In genomic region chr7:151380199-151381082, GRCh38 we compare ENCODE assay signal across 13 cellular contexts. TPM values are rescaled to one million over a fixed set of nuclear protein-coding genes. Genes with fewer than 3 reads are reported as not detected.
DNase-seq lines count a peak whose midpoint lies in the region; ATAC-seq and TF ChIP-seq lines count a peak whose summit lies in the region.
"Had no signal": no experiment of that assay in that cellular context is flagged by ENCODE, and none has a peak within 500 bp of the region (broad histone marks: within the 10 kb centered on the region; RNA-seq: fewer than 3 reads in every experiment).

No MANE protein-coding gene starts in this region.

- H3K27me3 Mint-ChIP-seq in CD8-positive, alpha-beta T cell (ENCODE audit: low read depth): peaks cover 7% of the 10 kb centered on the region
- peaks cover 28% of the 10 kb centered on the region for H3K27me3 Mint-ChIP-seq in activated naive CD8-positive, alpha-beta T cell treated with anti-CD3 and anti-CD28 coated beads, Interleukin-2, amount 10 ng/mL, durations not matched to agents 7 days and 5 days
- peaks cover 0 to 10% (median 6%) of the 10 kb centered on the region in 5 donors for H3K27me3 Mint-ChIP-seq in naive thymus-derived CD8-positive, alpha-beta T cell

- peaks cover 19% of the 10 kb centered on the region for H3K4me1 ChIP-seq in CD8-positive, alpha-beta T cell (ENCODE audit: insufficient read depth, low read length)

- no peak overlapping the region for H3K4me3 ChIP-seq in CD8-positive, alpha-beta T cell (ENCODE audit: low read depth, low read length)

- H3K4me3 Mint-ChIP-seq in CD8-positive, alpha-beta T cell: peak overlapping the region; percentile 72
- peak overlapping the region; percentile 49 for H3K4me3 Mint-ChIP-seq in activated naive CD8-positive, alpha-beta T cell treated with anti-CD3 and anti-CD28 coated beads, Interleukin-2, amount 10 ng/mL, durations not matched to agents 7 days and 5 days
- H3K4me3 Mint-ChIP-seq in naive thymus-derived CD8-positive, alpha-beta T cell: peak overlapping the region; percentile 48 to 84 (median 70)
- H3K4me3 Mint-ChIP-seq: activated T-helper 1 cell treated with anti-CD3 and anti-CD28 coated beads, Interleukin-12 subunit alpha, Interleukin-12 subunit beta, Interleukin-2, Interleukin-4 antibody, amounts not matched to agents 30 ng/mL and 10 ng/mL and 1 ng/mL, durations not matched to agents 14 hours and 24 hours and 36 hours had no signal

- TF ChIP-seq CTCF in CD8-positive, alpha-beta T cell (IDR thresholded peaks at IDR 0.05): no peak
- no peak for TF ChIP-seq CTCF in GM20000 (IDR thresholded peaks at IDR 0.05; ENCODE audit: extremely low read depth, missing control alignments)

- no peak for ATAC-seq in CD8-positive, alpha-beta T cell
- ATAC-seq in activated naive CD8-positive, alpha-beta T cell treated with anti-CD3 and anti-CD28 coated beads, Interleukin-2, amount 10 ng/mL, durations not matched to agents 7 days and 5 days (ENCODE audit: low read depth): no peak
- ATAC-seq in naive thymus-derived CD8-positive, alpha-beta T cell: no peak
- ATAC-seq in HG03457 (IDR thresholded peaks at IDR 0.05; ENCODE audit: unreplicated experiment): no peak

- CTCF ChIA-PET in CD8-positive, alpha-beta T cell (lab: Charles Lee): interaction anchor here (0.6 to 2.5 kb wide), 5 partner anchors 9 to 70 kb away, joined by 3 to 12 read pairs (median 3); no protein-coding TSS in a partner anchor

- H3K27ac Mint-ChIP-seq in CD8-positive, alpha-beta T cell: peak overlapping the region; percentile 52
- no peak overlapping the region for H3K27ac Mint-ChIP-seq in activated naive CD8-positive, alpha-beta T cell treated with anti-CD3 and anti-CD28 coated beads, Interleukin-2, amount 10 ng/mL, durations not matched to agents 7 days and 5 days
- H3K27ac Mint-ChIP-seq in naive thymus-derived CD8-positive, alpha-beta T cell: peak overlapping the region in 9 of 10 donors; percentile 31 to 93 (median 74)
- H3K27ac Mint-ChIP-seq: activated T-helper 1 cell treated with anti-CD3 and anti-CD28 coated beads, Interleukin-12 subunit alpha, Interleukin-12 subunit beta, Interleukin-2, Interleukin-4 antibody, amounts not matched to agents 30 ng/mL and 10 ng/mL and 1 ng/mL, durations not matched to agents 14 hours and 24 hours and 36 hours had no signal

- H3K9me3 ChIP-seq in CD8-positive, alpha-beta T cell (ENCODE audit: low read length): no peaks in the 10 kb centered on the region
- H3K9me3 ChIP-seq: sigmoid colon had no signal

- peaks cover 12% of the 10 kb centered on the region for H3K4me1 Mint-ChIP-seq in CD8-positive, alpha-beta T cell (ENCODE audit: low read depth)
- peaks cover 10% of the 10 kb centered on the region for H3K4me1 Mint-ChIP-seq in activated naive CD8-positive, alpha-beta T cell treated with anti-CD3 and anti-CD28 coated beads, Interleukin-2, amount 10 ng/mL, durations not matched to agents 7 days and 5 days
- H3K4me1 Mint-ChIP-seq in naive thymus-derived CD8-positive, alpha-beta T cell: peaks cover 14 to 16% (median 15%) of the 10 kb centered on the region in 4 donors

- intact Hi-C loops in CD8-positive, alpha-beta T cell (cut with DNase I, micrococcal nuclease): loop anchor here (1.0 to 2.0 kb wide), 2 partner anchors 60 to 68 kb away; partner anchors contain the start of gene CRYGN (in 1 of the 2)

- H3K27me3 ChIP-seq in CD8-positive, alpha-beta T cell (ENCODE audit: insufficient read depth, low read length): peaks cover 6% of the 10 kb centered on the region

- POLR2A ChIA-PET in CD8-positive, alpha-beta T cell (lab: Charles Lee): interaction anchor here (0.7 kb wide), 1 partner anchor 8 kb away, joined by 4 read pairs; no protein-coding TSS in a partner anchor
- POLR2A ChIA-PET in activated naive CD8-positive, alpha-beta T cell treated with anti-CD3 and anti-CD28 coated beads, Interleukin-2, amount 10 ng/mL, durations not matched to agents 7 days and 5 days (lab: Charles Lee): interaction anchor here (1.2 to 1.4 kb wide), 2 partner anchors 29 to 60 kb away, joined by 3 to 7 read pairs; partner anchors contain the start of genes CRYGN and WDR86
- POLR2A ChIA-PET in naive thymus-derived CD8-positive, alpha-beta T cell (lab: Charles Lee): interaction anchor here (0.7 to 0.8 kb wide), 2 partner anchors 11 to 68 kb away, joined by 3 to 5 read pairs; no protein-coding TSS in a partner anchor

- peaks cover 12% of the 10 kb centered on the region for H3K36me3 ChIP-seq in CD8-positive, alpha-beta T cell (ENCODE audit: insufficient read depth, low read length)

- no peaks in the 10 kb centered on the region for H3K9me3 Mint-ChIP-seq in CD8-positive, alpha-beta T cell
- no peaks in the 10 kb centered on the region for H3K9me3 Mint-ChIP-seq in activated naive CD8-positive, alpha-beta T cell treated with anti-CD3 and anti-CD28 coated beads, Interleukin-2, amount 10 ng/mL, durations not matched to agents 7 days and 5 days
- H3K9me3 Mint-ChIP-seq in naive thymus-derived CD8-positive, alpha-beta T cell: no peaks in the 10 kb centered on the region
- H3K9me3 Mint-ChIP-seq: activated T-helper 1 cell treated with anti-CD3 and anti-CD28 coated beads, Interleukin-12 subunit alpha, Interleukin-12 subunit beta, Interleukin-2, Interleukin-4 antibody, amounts not matched to agents 30 ng/mL and 10 ng/mL and 1 ng/mL, durations not matched to agents 14 hours and 24 hours and 36 hours had no signal

- H3K27ac ChIP-seq in CD8-positive, alpha-beta T cell (ENCODE audit: low read depth, low read length): peak overlapping the region; percentile 11

- peaks cover 43% of the 10 kb centered on the region for H3K36me3 Mint-ChIP-seq in CD8-positive, alpha-beta T cell
- H3K36me3 Mint-ChIP-seq in activated naive CD8-positive, alpha-beta T cell treated with anti-CD3 and anti-CD28 coated beads, Interleukin-2, amount 10 ng/mL, durations not matched to agents 7 days and 5 days: peaks cover 1% of the 10 kb centered on the region
- H3K36me3 Mint-ChIP-seq in naive thymus-derived CD8-positive, alpha-beta T cell: peaks cover 0 to 30% (median 3%) of the 10 kb centered on the region in 3 donors

- DNase-seq in CD8-positive, alpha-beta T cell: no peak
- DNase-seq in GM20000 (ENCODE audit: low spot score): peak; percentile 65
- no peak for DNase-seq in activated naive CD8-positive, alpha-beta T cell treated with anti-CD3 and anti-CD28 coated beads, Interleukin-2, amount 10 ng/mL, durations not matched to agents 7 days and 5 days
- DNase-seq in naive thymus-derived CD8-positive, alpha-beta T cell: no peak
- no peak for DNase-seq in NCI-H82 treated with DMSO at 0.1 percent for 48 hours (lab: John Stamatoyannopoulos, UW; ENCODE audit: unreplicated experiment)
- no peak for DNase-seq in SKM-1 treated with dmso at 0.1 percent for 144 hours (lab: John Stamatoyannopoulos, UW; ENCODE audit: unreplicated experiment)
- DNase-seq: activated CD4-positive, alpha-beta T cell treated with anti-CD3 and anti-CD28 coated beads for 1 hour; C1 segment of cervical spinal cord; NCI-H2029 treated with DMSO at 0.1 percent for 48 hours; sigmoid colon had no signal

RNA-seq across cellular contexts. Expression of gene WDR86, which starts 29.4 kb away (rescaled TPM):
- 1 to 10 TPM; 5.7 to 6.5 TPM for total RNA-seq in CD8-positive, alpha-beta T cell
- 1 to 10 TPM; 2.1 to 4.0 TPM for total RNA-seq in activated naive CD8-positive, alpha-beta T cell treated with anti-CD3 and anti-CD28 coated beads, Interleukin-2, amount 10 ng/mL, durations not matched to agents 7 days and 5 days
- under 1 TPM; 0.47 to 0.85 TPM for total RNA-seq in naive thymus-derived CD8-positive, alpha-beta T cell
- 1 to 10 TPM in 1 of 3 donors, under 1 TPM in 2; 0.67 to 1.2 (median 0.81) TPM for polyA plus RNA-seq in naive thymus-derived CD8-positive, alpha-beta T cell
- total RNA-seq: activated T-helper 1 cell treated with anti-CD3 and anti-CD28 coated beads, Interleukin-12 subunit alpha, Interleukin-12 subunit beta, Interleukin-2, Interleukin-4 antibody, amounts not matched to agents 30 ng/mL and 10 ng/mL and 1 ng/mL, durations not matched to agents 14 hours and 24 hours and 36 hours had no signal

RNA-seq across cellular contexts. Expression of gene NUB1, which starts 38.8 kb away (rescaled TPM):
- 10 to 100 TPM; 78.4 to 81.2 TPM for total RNA-seq in CD8-positive, alpha-beta T cell
- total RNA-seq in activated naive CD8-positive, alpha-beta T cell treated with anti-CD3 and anti-CD28 coated beads, Interleukin-2, amount 10 ng/mL, durations not matched to agents 7 days and 5 days: 10 to 100 TPM; 84.8 to 91.8 TPM
- total RNA-seq in naive thymus-derived CD8-positive, alpha-beta T cell: 100 to 1,000 TPM in 1 of 2 experiments, 10 to 100 TPM in 1; 95.8 to 109 TPM
- 10 to 100 TPM; 66.1 to 70.7 (median 68.8) TPM for polyA plus RNA-seq in naive thymus-derived CD8-positive, alpha-beta T cell

RNA-seq across cellular contexts. Expression of gene CRYGN, which starts 59.5 kb away (rescaled TPM):
- not detected for total RNA-seq in CD8-positive, alpha-beta T cell
- under 1 TPM; 0.25 to 0.91 TPM for total RNA-seq in activated naive CD8-positive, alpha-beta T cell treated with anti-CD3 and anti-CD28 coated beads, Interleukin-2, amount 10 ng/mL, durations not matched to agents 7 days and 5 days
- 1 to 10 TPM in 1 of 2 experiments, under 1 TPM in 1; 0.39 to 1.2 TPM for total RNA-seq in naive thymus-derived CD8-positive, alpha-beta T cell
- polyA plus RNA-seq in naive thymus-derived CD8-positive, alpha-beta T cell: under 1 TPM; 0.35 to 0.69 (median 0.65) TPM
- total RNA-seq: activated T-helper 1 cell treated with anti-CD3 and anti-CD28 coated beads, Interleukin-12 subunit alpha, Interleukin-12 subunit beta, Interleukin-2, Interleukin-4 antibody, amounts not matched to agents 30 ng/mL and 10 ng/mL and 1 ng/mL, durations not matched to agents 14 hours and 24 hours and 36 hours; LHCN-M2 had no signal
